Comparison of ENCODE assay signal across 8 cellular contexts in the genomic region with DNA sequence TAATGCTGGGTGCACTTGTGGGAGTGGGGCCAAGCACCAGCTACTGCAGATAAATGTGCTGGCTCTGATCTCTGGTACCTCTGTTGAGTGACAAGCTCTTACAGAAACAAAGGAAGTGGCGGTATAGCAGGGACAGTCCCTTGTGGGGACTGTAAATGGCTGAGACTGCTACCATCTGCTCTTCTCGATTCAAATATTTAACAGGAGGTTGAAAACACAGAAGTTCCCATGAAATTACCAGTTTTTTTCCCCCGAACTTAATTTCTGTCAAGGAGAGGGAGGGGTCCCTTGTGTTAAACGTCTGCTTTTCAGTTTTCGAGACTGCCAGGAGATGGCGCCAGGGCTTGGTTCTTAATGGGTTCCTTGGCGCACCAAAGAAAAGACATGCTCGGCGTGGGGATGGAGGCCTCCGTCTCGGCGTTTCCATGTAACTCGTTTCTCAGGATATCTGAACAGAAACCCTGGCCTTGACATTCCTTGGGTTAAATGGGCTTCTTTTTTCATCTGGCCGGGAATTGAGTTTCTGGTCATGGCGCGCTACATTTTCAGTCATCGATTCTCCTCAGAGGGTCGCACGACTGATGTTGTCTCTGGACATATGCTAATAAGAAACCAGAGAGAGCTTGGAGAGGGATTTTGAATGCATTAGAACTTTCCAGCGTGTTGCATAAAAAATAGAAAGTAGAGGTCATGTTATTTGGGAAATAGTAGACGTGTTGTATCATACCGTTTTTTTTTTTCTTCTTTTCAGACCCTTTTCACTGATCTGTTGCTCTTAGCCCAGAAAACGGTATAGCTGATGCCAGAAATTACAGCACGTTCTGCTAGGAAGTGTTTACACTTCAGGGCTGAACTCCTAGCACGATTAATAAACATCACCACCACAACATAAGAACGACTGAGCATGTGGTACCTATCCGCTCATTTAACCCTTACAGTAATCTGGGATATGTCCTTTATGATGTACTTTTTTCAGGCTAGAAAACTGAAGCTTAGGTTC.
DNase-seq lines count a peak whose midpoint lies in the region; ATAC-seq and TF ChIP-seq lines count a peak whose summit lies in the region.

No MANE protein-coding gene starts in this region.

- in situ Hi-C loops in gastrocnemius medialis (cut with MboI; ENCODE audit: low sequenced_read_pairs in 4 of 4), result loop anchor here (5.0 to 25.0 kb wide), 4 partner anchors 522 to 534 kb away; partner anchors contain the start of genes MRPS27 (in 1 of the 4) and PTCD2 (in 1 of the 4)

- no peaks in the 10 kb centered on the region for H3K27me3 ChIP-seq in body of pancreas
- no peaks in the 10 kb centered on the region for H3K27me3 ChIP-seq in iPS DF 6.9 (ENCODE audit: control insufficient read depth, insufficient read depth, low read length)
- no peaks in the 10 kb centered on the region for H3K27me3 ChIP-seq in gastrocnemius medialis

- H3K9me3 ChIP-seq in body of pancreas (no peaks in the 10 kb centered on the region), iPS DF 6.9 (ENCODE audit: control insufficient read depth, insufficient read depth, low read length) (no peaks in the 10 kb centered on the region), gastrocnemius medialis (no peaks in the 10 kb centered on the region)

- intact Hi-C loops in body of pancreas (cut with DNase I) (loop anchor here (10.0 kb wide), 2 partner anchors 242 to 522 kb away; no protein-coding TSS in a partner anchor), gastrocnemius medialis (cut with DNase I; ENCODE audit: low total_unique reads) (loop anchor here (1.0 kb wide), 1 partner anchor 525 kb away; no protein-coding TSS in a partner anchor)

- H3K27ac ChIP-seq in body of pancreas, result no peak overlapping the region
- no peak overlapping the region for H3K27ac ChIP-seq in iPS DF 6.9 (ENCODE audit: low read length)
- peak overlapping the region; percentile 9 to 58 (median 36) for H3K27ac ChIP-seq in gastrocnemius medialis

- DNase-seq in activated T-cell treated with anti-CD3 and anti-CD28 coated beads for 1 hour (ENCODE audit: low read depth) (peak; percentile 12), activated T-cell treated with anti-CD3 and anti-CD28 coated beads for 4 hours (no peak), NB4 (ENCODE audit: low read depth) (peak; percentile 67), body of pancreas (peak; percentile 69 to 79 (median 72)), iPS DF 6.9 (ENCODE audit: low read depth, low spot score) (peak; percentile 84), gastrocnemius medialis (peak; percentile 24 to 62)

- H3K4me1 ChIP-seq in body of pancreas (no peaks in the 10 kb centered on the region), iPS DF 6.9 (ENCODE audit: control insufficient read depth, insufficient read depth, low read length) (no peaks in the 10 kb centered on the region), gastrocnemius medialis (peaks cover 0 to 8% of the 10 kb centered on the region in 2 donors)

- H3K36me3 ChIP-seq in body of pancreas (replicated peaks in 1 of 2; ENCODE audit: insufficient read depth in 1 of 2, low read depth in 2 of 2), result no peaks in the 10 kb centered on the region
- no peaks in the 10 kb centered on the region for H3K36me3 ChIP-seq in iPS DF 6.9 (ENCODE audit: control insufficient read depth, insufficient read depth, low read length)
- no peaks in the 10 kb centered on the region for H3K36me3 ChIP-seq in gastrocnemius medialis

- TF ChIP-seq POLR2A in NB4 (IDR thresholded peaks at IDR 0.05; ENCODE audit: extremely low read depth, insufficient read length), result no peak
- TF ChIP-seq POLR2A in body of pancreas (IDR thresholded peaks at IDR 0.05), result no peak
- no peak for TF ChIP-seq POLR2A in gastrocnemius medialis (IDR thresholded peaks at IDR 0.05)

- H3K4me3 ChIP-seq in NB4 (ENCODE audit: low read depth, low read length) (no peak overlapping the region), body of pancreas (no peak overlapping the region), iPS DF 6.9 (ENCODE audit: low read length) (no peak overlapping the region), gastrocnemius medialis (peak overlapping the region in 3 of 4 donors; percentile 35 to 43 (median 37))

- TF ChIP-seq CTCF in NB4 (IDR thresholded peaks at IDR 0.05; ENCODE audit: low read depth, low read length), result peak; percentile 77
- peak; percentile 53 to 73 (median 69) for TF ChIP-seq CTCF in body of pancreas (IDR thresholded peaks at IDR 0.05)
- TF ChIP-seq CTCF in gastrocnemius medialis (IDR thresholded peaks at IDR 0.05 in 4 of 5, conservative IDR thresholded peaks at IDR 0.05 in 1 of 5), result peak; percentile 43 to 66 (median 60)

- 31 to 33% methylated on average over 27 of the region's 27 CpGs for WGBS in body of pancreas, 2 donors
- WGBS in iPS DF 6.9 (ENCODE audit: insufficient coverage, insufficient read length), result no CpG with 5 or more reads among the region's 27 CpGs

- ATAC-seq in HG02678 (IDR thresholded peaks at IDR 0.05; ENCODE audit: unreplicated experiment) (peak; percentile 98), SK-N-SH treated with all-trans-retinoic acid at 6 μM for 48 hours (peak; percentile 93), body of pancreas (peak; percentile 71), gastrocnemius medialis (peak; percentile 78 to 89)

TF ChIP-seq in SK-N-SH treated with all-trans-retinoic acid at 6 μM for 48 hours, 23 proteins besides CTCF, POLR2A, EP300 and RAD21:
- TF ChIP-seq BACH2 (CRISPR knock-in tag; IDR thresholded peaks at IDR 0.05; ENCODE audit: borderline replicate concordance), result no peak
- no peak for TF ChIP-seq CREB5 (CRISPR knock-in tag; IDR thresholded peaks at IDR 0.05; ENCODE audit: low read depth)
- no peak for TF ChIP-seq ZC3H10 (CRISPR knock-in tag; IDR thresholded peaks at IDR 0.05)
- no peak for TF ChIP-seq GLIS3 (CRISPR knock-in tag; IDR thresholded peaks at IDR 0.05)
- TF ChIP-seq TOX (CRISPR knock-in tag; IDR thresholded peaks at IDR 0.05; ENCODE audit: borderline replicate concordance), result no peak
- no peak for TF ChIP-seq PATZ1 (CRISPR knock-in tag; IDR thresholded peaks at IDR 0.05; ENCODE audit: borderline replicate concordance)
- no peak for TF ChIP-seq OSR1 (CRISPR knock-in tag; IDR thresholded peaks at IDR 0.05)
- TF ChIP-seq ESRRG (CRISPR knock-in tag; IDR thresholded peaks at IDR 0.05), result no peak
- no peak for TF ChIP-seq CSDC2 (CRISPR knock-in tag; IDR thresholded peaks at IDR 0.05)
- TF ChIP-seq ZNF8 (CRISPR knock-in tag; IDR thresholded peaks at IDR 0.05), result no peak
- no peak for TF ChIP-seq POU6F1 (CRISPR knock-in tag; IDR thresholded peaks at IDR 0.05; ENCODE audit: borderline replicate concordance, low read depth)
- no peak for TF ChIP-seq RARB (CRISPR knock-in tag; IDR thresholded peaks at IDR 0.05)
- no peak for TF ChIP-seq TCF4 (CRISPR knock-in tag; IDR thresholded peaks at IDR 0.05; ENCODE audit: borderline replicate concordance)
- no peak for TF ChIP-seq ISL1 (CRISPR knock-in tag; IDR thresholded peaks at IDR 0.05)
TF ChIP-seq in SK-N-SH treated with all-trans-retinoic acid at 6 μM for 48 hours: peak in this region for 0.

Comparison
In these comparisons a context has a peak if more than half of its experiments do, and no peak if none do; other contexts are left out.
1. H3K4me3 ChIP-seq: peak in gastrocnemius medialis (3 of 4); none in NB4 (single experiment), body of pancreas (0 of 2) and iPS DF 6.9 (single experiment).
2. H3K27ac ChIP-seq: peak in gastrocnemius medialis (4 of 4); none in body of pancreas (0 of 4) and iPS DF 6.9 (single experiment).
3. Peak in every context shown above with its lines, with median percentiles within 50 percentile points of each other: ATAC-seq and CTCF ChIP-seq.